1 cellular context compared by ENCODE assay signal in genomic region chr6:41449399-41450245, GRCh38.
TF ChIP-seq lines count a peak whose summit lies in the region.

No MANE protein-coding gene starts in this region.

TF ChIP-seq in HepG2, 621 proteins besides CTCF, POLR2A, EP300 and RAD21 (continued from another document):
- TF ChIP-seq ZBTB33 (CRISPR knock-in tag; IDR thresholded peaks at IDR 0.05) (peak; percentile 49; the same call in 1 of the 2 replicates), HHEX (CRISPR knock-in tag; IDR thresholded peaks at IDR 0.05) (peak; percentile 27; the same call in 1 of the 2 replicates), SSRP1 (CRISPR knock-in tag; IDR thresholded peaks at IDR 0.05) (0 out of 2 replicates have a peak, but pooled peaks have one; percentile 26), PAF1 (CRISPR knock-in tag; IDR thresholded peaks at IDR 0.05) (no peak), ZNF331 (CRISPR knock-in tag; IDR thresholded peaks at IDR 0.05) (peak; percentile 50; the same call in 1 of the 2 replicates), NR2F6 (IDR thresholded peaks at IDR 0.05) (peak; percentile 45; the same call in 1 of the 2 replicates), NR2F6 (CRISPR knock-in tag; IDR thresholded peaks at IDR 0.05) (peak; percentile 53; the same call in 1 of the 2 replicates), ZNF430 (CRISPR knock-in tag; IDR thresholded peaks at IDR 0.05) (no peak), MED1 (CRISPR knock-in tag; IDR thresholded peaks at IDR 0.05) (peak; percentile 53; the same call in 1 of the 2 replicates), THAP8 (CRISPR knock-in tag; IDR thresholded peaks at IDR 0.05; ENCODE audit: borderline replicate concordance) (no peak), RCOR2 (CRISPR knock-in tag; IDR thresholded peaks at IDR 0.05) (no peak; the same call in 1 of the 2 replicates), ZBTB39 (CRISPR knock-in tag; IDR thresholded peaks at IDR 0.05) (no peak), HDAC6 (IDR thresholded peaks at IDR 0.05; ENCODE audit: low read depth, low read length) (no peak), EEA1 (CRISPR knock-in tag; IDR thresholded peaks at IDR 0.05; ENCODE audit: borderline replicate concordance) (no peak), RORA (CRISPR knock-in tag; IDR thresholded peaks at IDR 0.05) (no peak), NONO (IDR thresholded peaks at IDR 0.05) (no peak), NONO (CRISPR knock-in tag; conservative IDR thresholded peaks at IDR 0.05) (no peak), TGIF2 (CRISPR knock-in tag; IDR thresholded peaks at IDR 0.05) (peak; percentile 20; the same call in 1 of the 2 replicates), SNAPC4 (CRISPR knock-in tag; IDR thresholded peaks at IDR 0.05) (no peak), ZKSCAN1 (IDR thresholded peaks at IDR 0.05; ENCODE audit: low read length) (no peak), ZNF451 (CRISPR knock-in tag; IDR thresholded peaks at IDR 0.05) (no peak), HNRNPUL1 (IDR thresholded peaks at IDR 0.05; ENCODE audit: low read depth, low read length) (no peak), HMG20B (CRISPR knock-in tag; conservative IDR thresholded peaks at IDR 0.05) (no peak), ARID3A (IDR thresholded peaks at IDR 0.05; ENCODE audit: low read depth, low read length) (no peak), SAP130 (CRISPR knock-in tag; IDR thresholded peaks at IDR 0.05; ENCODE audit: low read depth) (0 out of 2 replicates have a peak, but pooled peaks have one; percentile 22), ZBTB40 (IDR thresholded peaks at IDR 0.05) (no peak), ZBTB40 (CRISPR knock-in tag; IDR thresholded peaks at IDR 0.05) (no peak), ZSCAN20 (CRISPR knock-in tag; IDR thresholded peaks at IDR 0.05; ENCODE audit: borderline replicate concordance) (no peak), ZNF224 (CRISPR knock-in tag; IDR thresholded peaks at IDR 0.05) (no peak), MLLT10 (CRISPR knock-in tag; IDR thresholded peaks at IDR 0.05) (no peak), RBFOX2 (IDR thresholded peaks at IDR 0.05; ENCODE audit: low read depth, low read length) (no peak), ZNF207 (IDR thresholded peaks at IDR 0.05; ENCODE audit: borderline replicate concordance) (no peak), ELF3 (CRISPR knock-in tag; IDR thresholded peaks at IDR 0.05) (0 out of 2 replicates have a peak, but pooled peaks have one; percentile 22), ZNF20 (CRISPR knock-in tag; IDR thresholded peaks at IDR 0.05) (no peak), ATM (IDR thresholded peaks at IDR 0.05; ENCODE audit: borderline replicate concordance) (no peak), ZNF792 (CRISPR knock-in tag; IDR thresholded peaks at IDR 0.05) (no peak)
